ENCODE assay signal across 20 cellular contexts in genomic region chr4:99879458-99879857, GRCh38.
"Had no signal": no experiment of that assay in that cellular context is flagged by ENCODE, and none has a peak within 500 bp of the region (broad histone marks: within the 10 kb centered on the region; RNA-seq: fewer than 3 reads in every experiment).

No MANE protein-coding gene starts in this region.

- H3K4me3 ChIP-seq: mucosa of descending colon, prostate gland, skin epidermis, tibial artery had no signal

- DNase-seq: activated CD4-positive, alpha-beta T cell treated with anti-CD3 and anti-CD28 coated beads, Interleukin-2, amount 10 ng/mL, durations not matched to agents 7 days and 5 days; activated CD8-positive, alpha-beta memory T cell treated with anti-CD3 and anti-CD28 coated beads, Interleukin-2, amount 50 U/mL, for 4 hours; activated gamma-delta T cell; activated T-cell treated with anti-CD3 and anti-CD28 coated beads, Interleukin-2, amount 50 U/mL, for 4 hours; amniotic stem cell; effector memory CD8-positive, alpha-beta T cell; immature natural killer cell; mesenchymal stem cell; mucosa of descending colon; naive B cell; right cardiac atrium; stimulated activated naive CD8-positive, alpha-beta T cell treated with anti-CD3 and anti-CD28 coated beads, Interleukin-15, Interleukin-2, amounts not matched to agents 100 U/mL and 50 U/mL, for 24 hours; substantia nigra; T-helper 1 cell; T1000; tibial artery had no signal

- ATAC-seq: activated CD4-positive, CD25-positive, alpha-beta regulatory T cell treated with anti-CD3 and anti-CD28 coated beads, Interleukin-2, amount 50 U/mL, for 24 hours; activated naive CD4-positive, alpha-beta T cell treated with anti-CD3 and anti-CD28 coated beads, Interleukin-2, amount 50 U/mL, for 72 hours; activated T-cell treated with anti-CD3 and anti-CD28 coated beads, Interleukin-2, amount 50 U/mL, for 4 hours; effector memory CD8-positive, alpha-beta T cell; mucosa of descending colon; right cardiac atrium; stimulated activated naive CD8-positive, alpha-beta T cell treated with anti-CD3 and anti-CD28 coated beads, Interleukin-15, Interleukin-2, amounts not matched to agents 100 U/mL and 50 U/mL, for 24 hours had no signal
